ENCODE assay signal across 7 cellular contexts in genomic region chr19:11091343-11092153, GRCh38. TPM values are rescaled to one million over a fixed set of nuclear protein-coding genes. Genes with fewer than 3 reads are reported as not detected.
DNase-seq lines count a peak whose midpoint lies in the region; ATAC-seq and TF ChIP-seq lines count a peak whose summit lies in the region.

No MANE protein-coding gene starts in this region.

- no peaks in the 10 kb centered on the region for H3K27me3 Mint-ChIP-seq in activated naive CD8-positive, alpha-beta T cell

- H3K4me1 Mint-ChIP-seq in activated naive CD8-positive, alpha-beta T cell (ENCODE audit: low read depth): peaks cover 53% of the 10 kb centered on the region

- H3K4me3 ChIP-seq in H7 (ENCODE audit: insufficient read depth, low read depth, low read length) (peak overlapping the region; percentile 96), RWPE2 (ENCODE audit: severe bottlenecking) (peak overlapping the region; percentile 78), cardiac muscle cell (peak overlapping the region; percentile 95)

- intact Hi-C loops in posterior vena cava (cut with DNase I): no loop called here

- H3K4me3 Mint-ChIP-seq in activated naive CD8-positive, alpha-beta T cell: peak overlapping the region; percentile 95

- no peaks in the 10 kb centered on the region for H3K9me3 Mint-ChIP-seq in activated naive CD8-positive, alpha-beta T cell (ENCODE audit: low read depth)

- H3K27me3 ChIP-seq in H7 (ENCODE audit: control insufficient read depth, insufficient read depth, low read length) (no peaks in the 10 kb centered on the region), RWPE2 (ENCODE audit: insufficient read depth, poor library complexity, severe bottlenecking) (no peaks in the 10 kb centered on the region), cardiac muscle cell (no peaks in the 10 kb centered on the region)

- H3K36me3 Mint-ChIP-seq in activated naive CD8-positive, alpha-beta T cell: peaks cover 8% of the 10 kb centered on the region

- no peak for TF ChIP-seq CTCF in RWPE2 (IDR thresholded peaks at IDR 0.05; ENCODE audit: poor library complexity, severe bottlenecking)
- no peak for TF ChIP-seq CTCF in cardiac muscle cell (IDR thresholded peaks at IDR 0.05; ENCODE audit: low read depth, low read length)

- no peaks in the 10 kb centered on the region for H3K9me3 ChIP-seq in RWPE2 (ENCODE audit: severe bottlenecking)
- H3K9me3 ChIP-seq in cardiac muscle cell (ENCODE audit: low read depth): no peaks in the 10 kb centered on the region

- H3K27ac Mint-ChIP-seq in activated naive CD8-positive, alpha-beta T cell: peak overlapping the region; percentile 91

- H3K4me1 ChIP-seq in RWPE2 (ENCODE audit: insufficient read depth, poor library complexity, severe bottlenecking) (peaks cover 45% of the 10 kb centered on the region), cardiac muscle cell (ENCODE audit: low read depth) (peaks cover 22% of the 10 kb centered on the region)

- H3K36me3 ChIP-seq in H7 (replicated peaks; ENCODE audit: control insufficient read depth, insufficient read depth, low read length): peaks cover 23% of the 10 kb centered on the region
- peaks cover 68% of the 10 kb centered on the region for H3K36me3 ChIP-seq in RWPE2 (ENCODE audit: low read depth)
- H3K36me3 ChIP-seq in cardiac muscle cell: peaks cover 22% of the 10 kb centered on the region

- H3K27ac ChIP-seq in RWPE2 (ENCODE audit: poor library complexity, severe bottlenecking) (peak overlapping the region; percentile 97), cardiac muscle cell (peak overlapping the region; percentile 100)

- DNase-seq in H7 (peak; percentile 39), RWPE2 (ENCODE audit: low spot score) (peak; percentile 86), cardiac muscle cell (ENCODE audit: low read depth in 1 of 2, low spot score in 1 of 2) (peak in 1 of 2 donors; percentile 97), posterior vena cava (ENCODE audit: low spot score) (peak; percentile 87), germinal center (ENCODE audit: low spot score) (no peak)

- ATAC-seq in RWPE2 (ENCODE audit: low read depth): peak; percentile 11
- no peak for ATAC-seq in HG03442 (IDR thresholded peaks at IDR 0.05; ENCODE audit: unreplicated experiment)

RNA-seq across cellular contexts. Expression of gene LDLR, which starts 2.3 kb away (rescaled TPM):
- 144 and 158 TPM in 2 replicates for total RNA-seq in H7 (2014; rRNA removed; shearing (Covaris generic))
- total RNA-seq in cardiac muscle cell: 98.6 and 120 TPM in 2 replicates
- 57.8 and 107 TPM in 2 replicates for polyA plus RNA-seq in cardiac muscle cell
- 10 to 100 TPM; 51.0 to 66.4 TPM for total RNA-seq in posterior vena cava
